Comparison of ENCODE assay signal across 12 cellular contexts in genomic region chr7:135993950-135994349, GRCh38. TPM values are rescaled to one million over a fixed set of nuclear protein-coding genes. Genes with fewer than 3 reads are reported as not detected.
DNase-seq lines count a peak whose midpoint lies in the region; ATAC-seq lines count a peak whose summit lies in the region.
"Had no signal": no experiment of that assay in that cellular context is flagged by ENCODE, and none has a peak within 500 bp of the region (broad histone marks: within the 10 kb centered on the region; RNA-seq: fewer than 3 reads in every experiment).

No MANE protein-coding gene starts in this region.

- H3K4me1 Mint-ChIP-seq in activated naive CD4-positive, alpha-beta T cell treated with anti-CD3 and anti-CD28 coated beads, Interleukin-2, amount 10 ng/mL, durations not matched to agents 7 days and 5 days, result peaks cover 29% of the 10 kb centered on the region
- H3K4me1 Mint-ChIP-seq in activated naive CD4-positive, alpha-beta T cell treated with anti-CD3 and anti-CD28 coated beads for 36 hours (ENCODE audit: low read depth), result peaks cover 17% of the 10 kb centered on the region
- H3K4me1 Mint-ChIP-seq in stimulated activated naive B cell treated with anti-CD40 and anti-IgM and Interleukin-4, amounts not matched to agents 10 μg/mL and 1 μg/mL and 100 μg/mL, for 72 hours, result peaks cover 15 to 31% of the 10 kb centered on the region in 2 donors
- H3K4me1 Mint-ChIP-seq: nephron progenitor cell had no signal

- peaks cover 2% of the 10 kb centered on the region for H3K36me3 Mint-ChIP-seq in activated naive CD4-positive, alpha-beta T cell treated with anti-CD3 and anti-CD28 coated beads, Interleukin-2, amount 10 ng/mL, durations not matched to agents 7 days and 5 days
- no peaks in the 10 kb centered on the region for H3K36me3 Mint-ChIP-seq in activated naive CD4-positive, alpha-beta T cell treated with anti-CD3 and anti-CD28 coated beads for 36 hours (ENCODE audit: low read depth)
- no peaks in the 10 kb centered on the region for H3K36me3 Mint-ChIP-seq in stimulated activated naive B cell treated with anti-CD40 and anti-IgM and Interleukin-4, amounts not matched to agents 10 μg/mL and 1 μg/mL and 100 μg/mL, for 72 hours

- H3K27me3 Mint-ChIP-seq in activated naive CD4-positive, alpha-beta T cell treated with anti-CD3 and anti-CD28 coated beads, Interleukin-2, amount 10 ng/mL, durations not matched to agents 7 days and 5 days, result peaks cover 5% of the 10 kb centered on the region
- H3K27me3 Mint-ChIP-seq in activated naive CD4-positive, alpha-beta T cell treated with anti-CD3 and anti-CD28 coated beads for 36 hours (ENCODE audit: low read depth), result peaks cover 5% of the 10 kb centered on the region
- no peaks in the 10 kb centered on the region for H3K27me3 Mint-ChIP-seq in stimulated activated naive B cell treated with anti-CD40 and anti-IgM and Interleukin-4, amounts not matched to agents 10 μg/mL and 1 μg/mL and 100 μg/mL, for 72 hours

- no peak for DNase-seq in activated naive CD4-positive, alpha-beta T cell treated with anti-CD3 and anti-CD28 coated beads, Interleukin-2, amount 10 ng/mL, durations not matched to agents 7 days and 5 days
- DNase-seq in activated naive CD4-positive, alpha-beta T cell treated with anti-CD3 and anti-CD28 coated beads for 36 hours, result no peak
- DNase-seq in stimulated activated naive B cell treated with anti-CD40 and anti-IgM and Interleukin-4, amounts not matched to agents 10 μg/mL and 1 μg/mL and 100 μg/mL, for 72 hours, result no peak
- DNase-seq in stimulated activated CD4-positive, alpha-beta T cell treated with anti-CD3 and anti-CD28 coated beads, Interleukin-2, amount 100 ng/mL, for 48 hours, result no peak
- no peak for DNase-seq in NCI-H345 treated with DMSO at 0.1 percent for 48 hours (lab: John Stamatoyannopoulos, UW; ENCODE audit: unreplicated experiment)
- no peak for DNase-seq in COLO668 (lab: John Stamatoyannopoulos, UW; ENCODE audit: unreplicated experiment)
- DNase-seq: NCI-H345, nephron progenitor cell, SHP77 treated with DMSO at 0.1 percent for 48 hours, stomach had no signal

- CTCF ChIA-PET in activated naive CD4-positive, alpha-beta T cell treated with anti-CD3 and anti-CD28 coated beads, Interleukin-2, amount 10 ng/mL, durations not matched to agents 7 days and 5 days (lab: Charles Lee), result no interaction called here
- CTCF ChIA-PET in activated naive CD4-positive, alpha-beta T cell treated with anti-CD3 and anti-CD28 coated beads for 36 hours (lab: Charles Lee), result interaction anchor here (3.3 kb wide), 1 partner anchor 15 kb away, joined by 17 read pairs; no protein-coding TSS in a partner anchor

- ATAC-seq in HG02642 (IDR thresholded peaks at IDR 0.05; ENCODE audit: poor library complexity, unreplicated experiment), result peak; percentile 68
- ATAC-seq in HG03565 (IDR thresholded peaks at IDR 0.05; ENCODE audit: unreplicated experiment), result peak; percentile 56
- ATAC-seq in stimulated activated naive B cell treated with anti-CD40 and anti-IgM and Interleukin-4, amounts not matched to agents 10 μg/mL and 1 μg/mL and 100 μg/mL, for 72 hours (replicated peaks), result peak; percentile 36

- H3K4me3 Mint-ChIP-seq in activated naive CD4-positive, alpha-beta T cell treated with anti-CD3 and anti-CD28 coated beads, Interleukin-2, amount 10 ng/mL, durations not matched to agents 7 days and 5 days, result no peak overlapping the region
- H3K4me3 Mint-ChIP-seq in activated naive CD4-positive, alpha-beta T cell treated with anti-CD3 and anti-CD28 coated beads for 36 hours, result no peak overlapping the region
- no peak overlapping the region for H3K4me3 Mint-ChIP-seq in stimulated activated naive B cell treated with anti-CD40 and anti-IgM and Interleukin-4, amounts not matched to agents 10 μg/mL and 1 μg/mL and 100 μg/mL, for 72 hours
- H3K4me3 Mint-ChIP-seq: nephron progenitor cell had no signal

- H3K9me3 Mint-ChIP-seq in activated naive CD4-positive, alpha-beta T cell treated with anti-CD3 and anti-CD28 coated beads, Interleukin-2, amount 10 ng/mL, durations not matched to agents 7 days and 5 days, result no peaks in the 10 kb centered on the region
- H3K9me3 Mint-ChIP-seq in activated naive CD4-positive, alpha-beta T cell treated with anti-CD3 and anti-CD28 coated beads for 36 hours, result no peaks in the 10 kb centered on the region
- no peaks in the 10 kb centered on the region for H3K9me3 Mint-ChIP-seq in stimulated activated naive B cell treated with anti-CD40 and anti-IgM and Interleukin-4, amounts not matched to agents 10 μg/mL and 1 μg/mL and 100 μg/mL, for 72 hours
- H3K9me3 Mint-ChIP-seq: nephron progenitor cell had no signal

- H3K27ac Mint-ChIP-seq in activated naive CD4-positive, alpha-beta T cell treated with anti-CD3 and anti-CD28 coated beads, Interleukin-2, amount 10 ng/mL, durations not matched to agents 7 days and 5 days, result peak overlapping the region; percentile 77
- H3K27ac Mint-ChIP-seq in activated naive CD4-positive, alpha-beta T cell treated with anti-CD3 and anti-CD28 coated beads for 36 hours, result no peak overlapping the region
- peak overlapping the region; percentile 71 for H3K27ac Mint-ChIP-seq in stimulated activated naive B cell treated with anti-CD40 and anti-IgM and Interleukin-4, amounts not matched to agents 10 μg/mL and 1 μg/mL and 100 μg/mL, for 72 hours
- H3K27ac Mint-ChIP-seq: nephron progenitor cell had no signal

- intact Hi-C loops in activated naive CD4-positive, alpha-beta T cell treated with anti-CD3 and anti-CD28 coated beads for 36 hours (cut with micrococcal nuclease), result loop anchor here (1.0 kb wide), 2 partner anchors 14 to 37 kb away; no protein-coding TSS in a partner anchor

RNA-seq across cellular contexts. Expression of gene MTPN, which starts 16.8 kb away (rescaled TPM):
- total RNA-seq in activated naive CD4-positive, alpha-beta T cell treated with anti-CD3 and anti-CD28 coated beads for 36 hours, result 100 to 1,000 TPM; 106 to 108 TPM
